ENCODE assay signal across 1 cellular context in the genomic region with DNA sequence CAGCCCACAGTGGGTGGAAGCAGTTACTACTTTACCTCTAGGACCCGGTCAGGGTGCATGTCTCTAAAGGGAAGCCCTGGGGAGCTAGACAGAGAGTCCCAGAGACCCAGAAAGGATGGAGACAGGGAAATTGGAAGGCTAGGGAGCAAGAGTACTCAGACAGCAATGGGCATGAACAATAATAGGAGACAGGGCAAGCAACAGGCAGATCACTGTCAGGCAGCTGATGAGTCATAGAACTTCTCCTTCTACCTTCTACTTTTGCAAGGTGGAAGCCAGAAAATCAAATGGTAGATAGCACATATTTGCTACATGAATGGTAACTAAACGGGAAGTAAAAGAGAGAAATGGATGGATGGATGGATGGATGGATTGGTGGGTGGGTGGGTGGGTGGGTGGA.
TF ChIP-seq lines count a peak whose summit lies in the region.

No MANE protein-coding gene starts in this region.

TF ChIP-seq in HEK293, 187 proteins besides CTCF, POLR2A, EP300 and RAD21:
- no peak for TF ChIP-seq ZNF785 (tag by site-specific recombination; IDR thresholded peaks at IDR 0.05)
- peak; percentile 90 for TF ChIP-seq SCRT2 (tag by site-specific recombination; IDR thresholded peaks at IDR 0.05)
- TF ChIP-seq HOXD13 (CRISPR knock-in tag; IDR thresholded peaks at IDR 0.05; ENCODE audit: borderline replicate concordance) = no peak
- no peak for TF ChIP-seq SALL2 (tag by site-specific recombination; IDR thresholded peaks at IDR 0.05; ENCODE audit: borderline replicate concordance)
- no peak for TF ChIP-seq ZNF140 (tag by site-specific recombination; IDR thresholded peaks at IDR 0.05)
- no peak for TF ChIP-seq OSR2 (tag by site-specific recombination; IDR thresholded peaks at IDR 0.05)
- no peak for TF ChIP-seq ZNF302 (tag by site-specific recombination; IDR thresholded peaks at IDR 0.05; ENCODE audit: low read depth)
- TF ChIP-seq, protein P1, sequence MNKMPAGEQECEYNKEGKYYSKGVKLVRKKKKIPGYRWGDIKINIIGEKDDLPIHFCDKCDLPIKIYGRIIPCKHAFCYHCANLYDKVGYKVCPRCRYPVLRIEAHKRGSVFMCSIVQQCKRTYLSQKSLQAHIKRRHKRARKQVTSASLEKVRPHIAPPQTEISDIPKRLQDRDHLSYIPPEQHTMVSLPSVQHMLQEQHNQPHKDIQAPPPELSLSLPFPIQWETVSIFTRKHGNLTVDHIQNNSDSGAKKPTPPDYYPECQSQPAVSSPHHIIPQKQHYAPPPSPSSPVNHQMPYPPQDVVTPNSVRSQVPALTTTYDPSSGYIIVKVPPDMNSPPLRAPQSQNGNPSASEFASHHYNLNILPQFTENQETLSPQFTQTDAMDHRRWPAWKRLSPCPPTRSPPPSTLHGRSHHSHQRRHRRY (tag by site-specific recombination; IDR thresholded peaks at IDR 0.05) = no peak
